In genomic region chr1:116916533-116917460, GRCh38 we compare ENCODE assay signal across 19 cellular contexts. TPM values are rescaled to one million over a fixed set of nuclear protein-coding genes. Genes with fewer than 3 reads are reported as not detected.
DNase-seq lines count a peak whose midpoint lies in the region; ATAC-seq, FAIRE-seq and TF ChIP-seq lines count a peak whose summit lies in the region.
"Had no signal": no experiment of that assay in that cellular context is flagged by ENCODE, and none has a peak within 500 bp of the region (broad histone marks: within the 10 kb centered on the region; RNA-seq: fewer than 3 reads in every experiment).

No MANE protein-coding gene starts in this region.

- no peaks in the 10 kb centered on the region for H3K27me3 Mint-ChIP-seq in activated naive CD8-positive, alpha-beta T cell treated with anti-CD3 and anti-CD28 coated beads, Interleukin-2, amount 50 U/mL, for 24 hours
- no peaks in the 10 kb centered on the region for H3K27me3 Mint-ChIP-seq in activated naive CD8-positive, alpha-beta T cell treated with anti-CD3 and anti-CD28 coated beads for 36 hours

- H3K27me3 ChIP-seq in foreskin keratinocyte (no peaks in the 10 kb centered on the region), mesenchymal stem cell (ENCODE audit: control insufficient read depth in 1 of 2, insufficient read depth in 1 of 2, low read length in 2 of 2) (peaks cover 0 to 8% of the 10 kb centered on the region in 2 experiments)

- TF ChIP-seq CTCF in foreskin keratinocyte (conservative IDR thresholded peaks at IDR 0.05): no peak

- no peaks in the 10 kb centered on the region for H3K9me3 Mint-ChIP-seq in activated naive CD8-positive, alpha-beta T cell treated with anti-CD3 and anti-CD28 coated beads, Interleukin-2, amount 50 U/mL, for 24 hours
- H3K9me3 Mint-ChIP-seq in activated naive CD8-positive, alpha-beta T cell treated with anti-CD3 and anti-CD28 coated beads for 36 hours: no peaks in the 10 kb centered on the region
- H3K9me3 Mint-ChIP-seq: CD14-positive monocyte, naive B cell had no signal

- H4K8ac ChIP-seq in mesenchymal stem cell (ENCODE audit: low read length): no peak overlapping the region

- H2BK15ac ChIP-seq in mesenchymal stem cell (ENCODE audit: low read depth, poor library complexity, severe bottlenecking): no peak overlapping the region

- H3K4me2 ChIP-seq in mesenchymal stem cell (ENCODE audit: low read length, poor library complexity, severe bottlenecking): no peak overlapping the region
- H3K4me2 ChIP-seq: A549 had no signal

- FAIRE-seq in RCC 7860 (lab: Jason Lieb, UNC): no peak
- FAIRE-seq: A549, TTC549 had no signal

- no peak overlapping the region for H3K27ac Mint-ChIP-seq in activated naive CD8-positive, alpha-beta T cell treated with anti-CD3 and anti-CD28 coated beads, Interleukin-2, amount 50 U/mL, for 24 hours
- no peak overlapping the region for H3K27ac Mint-ChIP-seq in activated naive CD8-positive, alpha-beta T cell treated with anti-CD3 and anti-CD28 coated beads for 36 hours
- H3K27ac Mint-ChIP-seq: CD14-positive monocyte, naive B cell had no signal

- H3K18ac ChIP-seq in mesenchymal stem cell (ENCODE audit: low read depth in 1 of 2, low read length in 2 of 2): no peak overlapping the region

- ATAC-seq in activated naive CD8-positive, alpha-beta T cell treated with anti-CD3 and anti-CD28 coated beads, Interleukin-2, amount 50 U/mL, for 24 hours: peak; percentile 42
- ATAC-seq in foreskin keratinocyte (no peak), GM21619 (IDR thresholded peaks at IDR 0.05; ENCODE audit: unreplicated experiment) (no peak)
- ATAC-seq: A549, SK-N-SH treated with all-trans-retinoic acid at 6 μM for 48 hours had no signal

- no peak overlapping the region for H2BK5ac ChIP-seq in mesenchymal stem cell (ENCODE audit: low read depth, low read length, poor library complexity, severe bottlenecking)

- H3K4me1 Mint-ChIP-seq in activated naive CD8-positive, alpha-beta T cell treated with anti-CD3 and anti-CD28 coated beads, Interleukin-2, amount 50 U/mL, for 24 hours: peaks cover 19% of the 10 kb centered on the region
- H3K4me1 Mint-ChIP-seq in activated naive CD8-positive, alpha-beta T cell treated with anti-CD3 and anti-CD28 coated beads for 36 hours: no peaks in the 10 kb centered on the region
- H3K4me1 Mint-ChIP-seq: CD14-positive monocyte, naive B cell had no signal

- H2BK120ac ChIP-seq in mesenchymal stem cell (ENCODE audit: low read depth, low read length): no peak overlapping the region

- H3K36me3 ChIP-seq in mesenchymal stem cell (ENCODE audit: control insufficient read depth in 1 of 2, insufficient read depth in 2 of 2, low read depth in 1 of 2, low read length in 2 of 2): no peaks in the 10 kb centered on the region
- H3K36me3 ChIP-seq: prostate gland had no signal

- H3K27ac ChIP-seq in foreskin keratinocyte (peak overlapping the region; percentile 35), mesenchymal stem cell (ENCODE audit: low read length, poor library complexity, severe bottlenecking) (no peak overlapping the region)
- H3K27ac ChIP-seq: A549, HL-60, prostate gland had no signal

- H3K4me1 ChIP-seq in foreskin keratinocyte: peaks cover 90% of the 10 kb centered on the region
- peaks cover 12% of the 10 kb centered on the region for H3K4me1 ChIP-seq in mesenchymal stem cell (ENCODE audit: control insufficient read depth, insufficient read depth, low read depth, low read length)

- H4K91ac ChIP-seq in mesenchymal stem cell (ENCODE audit: low read length): no peak overlapping the region

- no peak overlapping the region for H2AFZ ChIP-seq in mesenchymal stem cell (ENCODE audit: low read depth, low read length)

- H3K36me3 Mint-ChIP-seq in activated naive CD8-positive, alpha-beta T cell treated with anti-CD3 and anti-CD28 coated beads, Interleukin-2, amount 50 U/mL, for 24 hours (ENCODE audit: low read depth): no peaks in the 10 kb centered on the region
- H3K36me3 Mint-ChIP-seq in activated naive CD8-positive, alpha-beta T cell treated with anti-CD3 and anti-CD28 coated beads for 36 hours: no peaks in the 10 kb centered on the region
- H3K36me3 Mint-ChIP-seq: CD14-positive monocyte, naive B cell had no signal

- H2BK12ac ChIP-seq in mesenchymal stem cell (ENCODE audit: low read length in 2 of 2): no peak overlapping the region

- 70% methylated on average over 14 of the region's 14 CpGs for WGBS in mesenchymal stem cell

- H3K4me3 ChIP-seq in mesenchymal stem cell (ENCODE audit: insufficient read depth in 1 of 2, low read depth in 1 of 2, low read length in 2 of 2): no peak overlapping the region
- H3K4me3 ChIP-seq: A549, prostate gland had no signal

- no peak overlapping the region for H3K9ac ChIP-seq in mesenchymal stem cell (ENCODE audit: low read length)

- H3K23ac ChIP-seq in mesenchymal stem cell (ENCODE audit: low read length in 2 of 2): no peak overlapping the region

- peaks cover 45% of the 10 kb centered on the region for H3K79me1 ChIP-seq in mesenchymal stem cell (replicated peaks; ENCODE audit: low read length, poor library complexity, severe bottlenecking)

- H2AK5ac ChIP-seq in mesenchymal stem cell (ENCODE audit: low read length, severe bottlenecking): peak overlapping the region; percentile 40

- H3K4ac ChIP-seq in mesenchymal stem cell (ENCODE audit: low read depth in 1 of 2, low read length in 2 of 2): no peak overlapping the region

- no peak overlapping the region for H3K4me3 Mint-ChIP-seq in activated naive CD8-positive, alpha-beta T cell treated with anti-CD3 and anti-CD28 coated beads, Interleukin-2, amount 50 U/mL, for 24 hours
- H3K4me3 Mint-ChIP-seq in activated naive CD8-positive, alpha-beta T cell treated with anti-CD3 and anti-CD28 coated beads for 36 hours: no peak overlapping the region
- H3K4me3 Mint-ChIP-seq: CD14-positive monocyte, naive B cell had no signal

- DNase-seq in activated naive CD8-positive, alpha-beta T cell treated with anti-CD3 and anti-CD28 coated beads, Interleukin-2, amount 50 U/mL, for 24 hours: no peak
- no peak for DNase-seq in activated naive CD8-positive, alpha-beta T cell treated with anti-CD3 and anti-CD28 coated beads for 36 hours
- DNase-seq in foreskin keratinocyte: no peak
- DNase-seq in mesenchymal stem cell: no peak
- DNase-seq in ureter (ENCODE audit: low spot score): peak; percentile 36
- no peak for DNase-seq in RCC 7860 (ENCODE audit: low spot score)
- no peak for DNase-seq in NAMALWA (ENCODE audit: low spot score)
- DNase-seq: activated CD4-positive, alpha-beta T cell treated with anti-CD3 and anti-CD28 coated beads, Interleukin-2, amount 50 U/mL, for 1 hour; naive B cell; NCI-H1436 treated with DMSO at 0.1 percent for 48 hours; NCI-H524 treated with DMSO at 0.1 percent for 48 hours; OCI-M1 had no signal

- H3K14ac ChIP-seq in mesenchymal stem cell (ENCODE audit: low read length in 2 of 2): no peak overlapping the region

- H3K9me3 ChIP-seq in mesenchymal stem cell (ENCODE audit: control insufficient read depth, low read length): no peaks in the 10 kb centered on the region
- H3K9me3 ChIP-seq: A549, prostate gland had no signal

RNA-seq across cellular contexts. Expression of gene PTGFRN, which starts 7.1 kb away (rescaled TPM):
- 1 to 10 TPM; 8.7 to 9.4 TPM for total RNA-seq in activated naive CD8-positive, alpha-beta T cell treated with anti-CD3 and anti-CD28 coated beads for 36 hours
- total RNA-seq in foreskin keratinocyte: 171 and 183 TPM in 2 replicates
- 147 and 151 TPM in 2 replicates for polyA plus RNA-seq in foreskin keratinocyte
- polyA plus RNA-seq in mesenchymal stem cell (2013, experiment 1 of 2): 73.6 TPM
- polyA plus RNA-seq in mesenchymal stem cell (2013, experiment 2 of 2): 75.7 TPM
- 103 TPM for total RNA-seq in ureter
